8 cellular contexts compared by ENCODE assay signal in the genomic region with DNA sequence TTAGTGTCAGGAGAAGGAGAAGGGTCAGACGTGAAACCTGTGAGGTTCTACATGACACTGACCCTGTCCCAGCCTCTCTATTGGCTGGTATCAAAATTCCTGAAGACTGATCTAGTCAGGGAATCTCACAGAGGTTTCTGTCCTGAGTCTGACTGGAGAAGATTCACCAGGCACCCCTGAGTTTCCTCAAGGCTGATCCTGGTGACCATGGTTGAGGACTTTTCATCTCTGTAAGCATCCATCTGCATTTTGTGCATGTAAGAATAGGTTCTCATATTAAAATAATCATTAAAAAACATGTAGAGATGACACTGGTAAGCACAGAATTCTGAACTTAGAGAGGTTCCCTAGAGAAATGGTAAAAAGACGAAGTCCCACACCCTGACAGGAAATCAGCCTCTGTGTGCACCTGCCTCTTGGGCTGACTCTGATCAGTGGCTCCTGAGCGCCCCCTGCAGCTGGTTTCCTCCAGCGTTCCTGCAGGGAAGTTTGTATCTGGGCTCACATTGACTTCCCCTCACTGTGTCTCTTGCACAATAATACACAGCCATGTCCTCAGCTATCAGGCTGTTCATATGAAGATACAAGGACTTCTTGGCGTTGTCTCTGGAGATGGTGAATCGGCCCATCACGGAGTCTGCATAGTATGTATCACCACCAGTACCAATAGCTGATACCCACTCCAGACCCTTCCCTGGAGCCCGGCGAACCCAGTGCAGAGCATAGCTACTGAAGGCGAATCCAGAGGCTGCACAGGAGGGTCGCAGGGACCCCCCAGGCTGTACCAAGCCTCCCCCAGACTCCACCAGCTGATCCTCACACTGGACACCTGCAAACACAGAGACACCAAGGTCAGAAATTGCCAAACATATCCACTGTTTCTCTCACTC.
DNase-seq lines count a peak whose midpoint lies in the region; TF ChIP-seq lines count a peak whose summit lies in the region.

No MANE protein-coding gene starts in this region.

- CTCF ChIA-PET in CD4-positive, alpha-beta memory T cell (lab: Charles Lee; ENCODE audit: partially characterized antibody) = interaction anchor here (0.7 to 4.8 kb wide), 18 partner anchors 11 to 98 kb away, joined by 3 to 54 read pairs (median 4); no protein-coding TSS in a partner anchor
- CTCF ChIA-PET in HEK293T (lab: Yijun Ruan, JAX) = interaction anchor here (0.6 kb wide), 1 partner anchor 170 kb away, joined by 16 read pairs; no protein-coding TSS in a partner anchor

- H3K27me3 Mint-ChIP-seq in CD4-positive, alpha-beta memory T cell = peaks cover 9 to 17% of the 10 kb centered on the region in 2 donors

- H3K4me1 ChIP-seq in CD4-positive, alpha-beta memory T cell (ENCODE audit: insufficient read depth, low read length) = peaks cover 14% of the 10 kb centered on the region
- no peaks in the 10 kb centered on the region for H3K4me1 ChIP-seq in smooth muscle cell (ENCODE audit: low read depth)

- intact Hi-C loops in CD4-positive, alpha-beta memory T cell (cut with micrococcal nuclease) = loop anchor here (1.0 to 2.0 kb wide), 3 partner anchors 49 to 82 kb away; no protein-coding TSS in a partner anchor

- H4K20me1 ChIP-seq in smooth muscle cell (ENCODE audit: low read depth) = no peaks in the 10 kb centered on the region

- no peaks in the 10 kb centered on the region for H3F3A ChIP-seq in smooth muscle cell (ENCODE audit: low read depth)

- no peak for TF ChIP-seq CTCF in smooth muscle cell (IDR thresholded peaks at IDR 0.05; ENCODE audit: borderline replicate concordance, insufficient read depth, poor library complexity, severe bottlenecking)

- no peaks in the 10 kb centered on the region for H3K9me3 Mint-ChIP-seq in CD4-positive, alpha-beta memory T cell

- H3K79me2 ChIP-seq in smooth muscle cell (ENCODE audit: low read depth) = no peaks in the 10 kb centered on the region

- H2AFZ ChIP-seq in smooth muscle cell (ENCODE audit: low read depth) = no peak overlapping the region

- POLR2A ChIA-PET in CD4-positive, alpha-beta memory T cell (lab: Charles Lee; ENCODE audit: partially characterized antibody) = interaction anchor here (0.7 to 2.7 kb wide), 3 partner anchors 10 to 62 kb away, joined by 3 to 12 read pairs (median 5); no protein-coding TSS in a partner anchor
- POLR2A ChIA-PET in HEK293T (lab: Yijun Ruan, JAX) = no interaction called here

- H3K9me3 ChIP-seq in CD4-positive, alpha-beta memory T cell (ENCODE audit: control insufficient read depth in 1 of 2, low read length in 2 of 2) = no peaks in the 10 kb centered on the region
- peaks cover 5% of the 10 kb centered on the region for H3K9me3 ChIP-seq in smooth muscle cell (replicated peaks; ENCODE audit: low read depth)

- no peak overlapping the region for H3K4me3 ChIP-seq in CD4-positive, alpha-beta memory T cell (ENCODE audit: low read length in 2 of 2)
- H3K4me3 ChIP-seq in smooth muscle cell = no peak overlapping the region

- 53% methylated on average over 11 of the region's 11 CpGs for WGBS in smooth muscle cell (ENCODE audit: low lambda C conversion rate)

- H3K36me3 ChIP-seq in CD4-positive, alpha-beta memory T cell (ENCODE audit: insufficient read depth, low read length) = no peaks in the 10 kb centered on the region
- no peaks in the 10 kb centered on the region for H3K36me3 ChIP-seq in smooth muscle cell (ENCODE audit: low read depth)

- H3K4me3 Mint-ChIP-seq in CD4-positive, alpha-beta memory T cell = peak overlapping the region in 1 of 8 donors; percentile 13

- H3K27me3 ChIP-seq in CD4-positive, alpha-beta memory T cell (ENCODE audit: insufficient read depth, low read length) = no peaks in the 10 kb centered on the region
- H3K27me3 ChIP-seq in smooth muscle cell (ENCODE audit: low read depth) = no peaks in the 10 kb centered on the region

- H3K4me1 Mint-ChIP-seq in CD4-positive, alpha-beta memory T cell = peaks cover 10 to 27% (median 20%) of the 10 kb centered on the region in 4 donors

- no peaks in the 10 kb centered on the region for H3K36me3 Mint-ChIP-seq in CD4-positive, alpha-beta memory T cell

- no peak overlapping the region for H3K27ac ChIP-seq in CD4-positive, alpha-beta memory T cell (ENCODE audit: low read depth, low read length)
- no peak overlapping the region for H3K27ac ChIP-seq in smooth muscle cell (ENCODE audit: low read depth)

- H3K4me2 ChIP-seq in smooth muscle cell = no peak overlapping the region

- peak; percentile 77 to 81 (median 79) for DNase-seq in CD4-positive, alpha-beta memory T cell
- peak; percentile 76 for DNase-seq in NAMALWA (ENCODE audit: low spot score)
- DNase-seq in activated CD8-positive, alpha-beta memory T cell treated with anti-CD3 and anti-CD28 coated beads, Interleukin-2, amount 50 U/mL, for 4 hours = peak; percentile 84
- peak; percentile 17 for DNase-seq in pons (ENCODE audit: low spot score)
- DNase-seq in HCEC 1CT = no peak
- DNase-seq in smooth muscle cell (lab: John Stamatoyannopoulos, UW; ENCODE audit: unreplicated experiment) = no peak
- no peak for DNase-seq in putamen (ENCODE audit: low spot score)
- no peak for DNase-seq in HEK293T (ENCODE audit: extremely low spot score)

- H3K27ac Mint-ChIP-seq in CD4-positive, alpha-beta memory T cell = peak overlapping the region in 1 of 7 donors; percentile 35

- no peak overlapping the region for H3K9ac ChIP-seq in smooth muscle cell (ENCODE audit: low read depth)

TF ChIP-seq in HEK293T, 16 proteins besides CTCF, POLR2A, EP300 and RAD21:
- TF ChIP-seq SUZ12 (IDR thresholded peaks at IDR 0.05) = no peak

Comparison
In these comparisons a context has a peak if more than half of its experiments do, and no peak if none do; other contexts are left out.
1. DNase-seq: peak in CD4-positive, alpha-beta memory T cell (5 of 5), NAMALWA (single experiment), activated CD8-positive, alpha-beta memory T cell treated with anti-CD3 and anti-CD28 coated beads, Interleukin-2, amount 50 U/mL, for 4 hours (single experiment) and pons (single experiment); none in HCEC 1CT (single experiment), smooth muscle cell (single experiment), putamen (single experiment) and HEK293T (single experiment).